Comparison of ENCODE assay signal across 8 cellular contexts in the genomic region with DNA sequence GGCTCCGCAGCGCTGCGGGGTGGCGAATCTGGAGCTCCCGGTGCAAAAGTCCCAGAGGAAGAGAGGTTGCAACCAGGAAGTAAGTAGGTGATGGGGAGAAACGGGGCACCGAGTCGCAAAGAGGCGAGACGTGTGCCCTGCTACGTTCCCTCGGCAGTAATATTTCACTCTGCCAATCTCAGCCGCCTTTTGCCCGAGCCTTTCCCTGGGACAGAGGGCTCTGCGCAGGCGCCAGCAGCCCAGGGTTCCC.
DNase-seq lines count a peak whose midpoint lies in the region; ATAC-seq and TF ChIP-seq lines count a peak whose summit lies in the region.

A gene (minus strand): TSS at position 171 of the 250 bp plus-strand sequence. CDS start 495 bp downstream, outside the sequence.

- TF ChIP-seq CTCF in AG09309 (IDR thresholded peaks at IDR 0.05; ENCODE audit: control insufficient read depth, insufficient read depth, low read depth, low read length, missing control alignments) (no peak), LNCaP clone FGC (IDR thresholded peaks at IDR 0.05; ENCODE audit: control insufficient read depth, extremely low read depth, insufficient read depth) (no peak)

- DNase-seq in AG09309 (ENCODE audit: low read depth) (no peak), LNCaP clone FGC (ENCODE audit: low read depth) (no peak), Kasumi-1 (lab: John Stamatoyannopoulos, UW) (no peak), MV-4-11 (lab: John Stamatoyannopoulos, UW) (no peak), NCI-H510A treated with DMSO at 0.1 percent for 48 hours (lab: John Stamatoyannopoulos, UW) (no peak)
- DNase-seq in effector memory CD4-positive, alpha-beta T cell, result no peak

- no peak for ATAC-seq in HG02852 (IDR thresholded peaks at IDR 0.05; ENCODE audit: unreplicated experiment)

- H3K4me3 ChIP-seq in AG09309 (ENCODE audit: control insufficient read depth, low read depth, low read length) (peak within 1 kb of the TSS; percentile 93), LNCaP clone FGC (ENCODE audit: low read depth, low read length) (peak within 1 kb of the TSS; percentile 81), muscle layer of duodenum (ENCODE audit: low read depth in 1 of 2, low read length in 2 of 2) (peak within 1 kb of the TSS; percentile 88 to 95)
- peak within 1 kb of the TSS; percentile 71 for H3K4me3 ChIP-seq in effector memory CD4-positive, alpha-beta T cell (ENCODE audit: insufficient read depth, low read depth, low read length, poor library complexity, severe bottlenecking)

- H3K4me1 ChIP-seq in effector memory CD4-positive, alpha-beta T cell (ENCODE audit: control insufficient read depth, insufficient read depth, low read length, poor library complexity, severe bottlenecking), result peaks cover 85% of the 10 kb centered on the region
- H3K4me1 ChIP-seq in muscle layer of duodenum (ENCODE audit: control insufficient read depth in 1 of 2, insufficient read depth in 2 of 2, low read length in 2 of 2), result peaks cover 62 to 66% of the 10 kb centered on the region in 2 donors

- H3K9me3 ChIP-seq in effector memory CD4-positive, alpha-beta T cell (ENCODE audit: control insufficient read depth, low read length), result no peaks in the 10 kb centered on the region
- H3K9me3 ChIP-seq in muscle layer of duodenum (ENCODE audit: control insufficient read depth in 1 of 2, low read length in 2 of 2), result no peaks in the 10 kb centered on the region

- peak within 1 kb of the TSS; percentile 97 for H3K27ac ChIP-seq in effector memory CD4-positive, alpha-beta T cell (ENCODE audit: insufficient read depth, low read length, poor library complexity, severe bottlenecking)
- H3K27ac ChIP-seq in muscle layer of duodenum (ENCODE audit: low read length), result peak within 1 kb of the TSS; percentile 98

- peaks cover 8% of the 10 kb centered on the region for H3K36me3 ChIP-seq in effector memory CD4-positive, alpha-beta T cell (ENCODE audit: control insufficient read depth, insufficient read depth, low read length)
- H3K36me3 ChIP-seq in muscle layer of duodenum (ENCODE audit: control insufficient read depth in 1 of 2, insufficient read depth in 2 of 2, low read length in 2 of 2), result peaks cover 18 to 32% of the 10 kb centered on the region in 2 donors

- H3K27me3 ChIP-seq in effector memory CD4-positive, alpha-beta T cell (replicated peaks; ENCODE audit: control insufficient read depth, insufficient read depth, low read length, poor library complexity, severe bottlenecking), result no peaks in the 10 kb centered on the region
- H3K27me3 ChIP-seq in muscle layer of duodenum (ENCODE audit: low read depth, low read length), result no peaks in the 10 kb centered on the region
